9 cellular contexts compared by ENCODE assay signal in genomic region chr1:7680791-7681165, GRCh38.
DNase-seq lines count a peak whose midpoint lies in the region; ATAC-seq, FAIRE-seq and TF ChIP-seq lines count a peak whose summit lies in the region.
"Had no signal": no experiment of that assay in that cellular context is flagged by ENCODE, and none has a peak within 500 bp of the region (broad histone marks: within the 10 kb centered on the region; RNA-seq: fewer than 3 reads in every experiment).

No MANE protein-coding gene starts in this region.

- peaks cover 30% of the 10 kb centered on the region for H4K20me1 ChIP-seq in K562 (replicated peaks; ENCODE audit: control insufficient read depth, insufficient read depth, low read length)

- H3K27ac ChIP-seq in K562 (ENCODE audit: extremely low read depth, low read depth, low read length): no peak overlapping the region

- H2AFZ ChIP-seq in K562 (ENCODE audit: low read depth, low read length): no peak overlapping the region

- no peaks in the 10 kb centered on the region for H3K9me3 ChIP-seq in K562 (replicated peaks; ENCODE audit: control insufficient read depth, insufficient read depth, low read depth, low read length)

- peak overlapping the region; percentile 87 for H3K4me3 Mint-ChIP-seq in stimulated activated memory B cell treated with anti-CD40 and anti-IgM and Interleukin-4, amounts not matched to agents 10 μg/mL and 1 μg/mL and 100 μg/mL, for 72 hours

- CTCF ChIA-PET in K562 (lab: Yijun Ruan, JAX; ENCODE audit: low intra/inter-chr PET ratio): no interaction called here

- H3K36me3 Mint-ChIP-seq in stimulated activated memory B cell treated with anti-CD40 and anti-IgM and Interleukin-4, amounts not matched to agents 10 μg/mL and 1 μg/mL and 100 μg/mL, for 72 hours: no peaks in the 10 kb centered on the region

- POLR2A ChIA-PET in K562 (lab: Yijun Ruan, JAX): no interaction called here

- peaks cover 74 to 98% of the 10 kb centered on the region in 2 experiments for H3K27me3 ChIP-seq in K562 (ENCODE audit: control insufficient read depth in 2 of 2, insufficient read depth in 2 of 2, low read length in 2 of 2)

- no peaks in the 10 kb centered on the region for H3K9me1 ChIP-seq in K562 (ENCODE audit: control insufficient read depth, insufficient read depth, low read length)

- no peak for ATAC-seq in K562
- peak; percentile 25 for ATAC-seq in stimulated activated memory B cell treated with anti-CD40 and anti-IgM and Interleukin-4, amounts not matched to agents 10 μg/mL and 1 μg/mL and 100 μg/mL, for 72 hours

- in situ Hi-C loops in K562 (cut with MboI): loop anchor here (5.0 kb wide), 1 partner anchor 222 kb away; no protein-coding TSS in a partner anchor

- no peaks in the 10 kb centered on the region for H3K79me2 ChIP-seq in K562 (ENCODE audit: control insufficient read depth, insufficient read depth, low read length)

- peaks cover 0 to 18% of the 10 kb centered on the region in 2 experiments; a peak in 2 of 5 replicates for H3K4me1 ChIP-seq in K562 (replicated peaks in 1 of 2; ENCODE audit: control insufficient read depth in 2 of 2, insufficient read depth in 2 of 2, low read length in 2 of 2)

- no peak for TF ChIP-seq EP300 in K562 (IDR thresholded peaks at IDR 0.05; ENCODE audit: low read length)

- H3K27ac Mint-ChIP-seq in stimulated activated memory B cell treated with anti-CD40 and anti-IgM and Interleukin-4, amounts not matched to agents 10 μg/mL and 1 μg/mL and 100 μg/mL, for 72 hours: peak overlapping the region; percentile 78

- H3K4me3 ChIP-seq in LNCaP clone FGC (ENCODE audit: low read depth, low read length): peak overlapping the region; percentile 56
- no peak overlapping the region; the same call in 1 of the 2 replicates for H3K4me3 ChIP-seq in K562

- peak; percentile 31 for DNase-seq in Ammon's horn (ENCODE audit: low spot score)
- DNase-seq in LNCaP clone FGC (ENCODE audit: low read depth): no peak
- DNase-seq in K562 (ENCODE audit: extremely low read depth in 1 of 4, low spot score in 3 of 4): no peak
- DNase-seq in inferior parietal cortex (ENCODE audit: extremely low spot score): peak; percentile 25
- DNase-seq in OCI-M1 (lab: John Stamatoyannopoulos, UW): no peak
- no peak for DNase-seq in activated CD4-positive, alpha-beta T cell treated with anti-CD3 and anti-CD28 coated beads for 4 hours
- no peak for DNase-seq in NCI-H526 treated with DMSO at 0.1 percent for 48 hours (lab: John Stamatoyannopoulos, UW)

- no peaks in the 10 kb centered on the region for H3K36me3 ChIP-seq in K562 (ENCODE audit: control insufficient read depth, insufficient read depth, low read length)

- no peak overlapping the region; a peak in 1 of 4 replicates for H3K9ac ChIP-seq in K562 (ENCODE audit: insufficient read depth in 1 of 2, low read depth in 2 of 2, low read length in 2 of 2)

- TF ChIP-seq POLR2A in K562 (conservative IDR thresholded peaks at IDR 0.05): no peak

- H3K4me2 ChIP-seq in K562 (ENCODE audit: insufficient read depth, low read length): peak overlapping the region; percentile 41; the same call in 1 of the 2 replicates

- peaks cover 10% of the 10 kb centered on the region for H3K27me3 Mint-ChIP-seq in stimulated activated memory B cell treated with anti-CD40 and anti-IgM and Interleukin-4, amounts not matched to agents 10 μg/mL and 1 μg/mL and 100 μg/mL, for 72 hours

- H3K9me3 Mint-ChIP-seq in stimulated activated memory B cell treated with anti-CD40 and anti-IgM and Interleukin-4, amounts not matched to agents 10 μg/mL and 1 μg/mL and 100 μg/mL, for 72 hours: no peaks in the 10 kb centered on the region

- no peak for TF ChIP-seq RAD21 in K562 (CRISPR knock-in tag; conservative IDR thresholded peaks at IDR 0.05 in 1 of 2, IDR thresholded peaks at IDR 0.05 in 1 of 2)

- H3K4me1 Mint-ChIP-seq in stimulated activated memory B cell treated with anti-CD40 and anti-IgM and Interleukin-4, amounts not matched to agents 10 μg/mL and 1 μg/mL and 100 μg/mL, for 72 hours: no peaks in the 10 kb centered on the region

- intact Hi-C loops in K562 (cut with micrococcal nuclease): no loop called here

- 13% methylated on average over 35 of the region's 37 CpGs for WGBS in K562 (ENCODE audit: insufficient coverage, low coverage, missing lambda C conversion rate)

- no peak for TF ChIP-seq CTCF in LNCaP clone FGC (IDR thresholded peaks at IDR 0.05; ENCODE audit: control insufficient read depth, extremely low read depth, insufficient read depth)
- no peak for TF ChIP-seq CTCF in K562 (IDR thresholded peaks at IDR 0.05 in 2 of 3, conservative IDR thresholded peaks at IDR 0.05 in 1 of 3; ENCODE audit: insufficient read depth in 2 of 3, low read depth in 1 of 3, low read length in 3 of 3)

- no peak for FAIRE-seq in K562 (lab: Jason Lieb, UNC)
- FAIRE-seq: colon had no signal

- no TSS peak for BruUV-seq in K562 (replicated peaks; lab: Mats Ljungman, UMichigan)

TF ChIP-seq in K562, 482 proteins besides CTCF, POLR2A, EP300 and RAD21:
- TF ChIP-seq RUNX1 (IDR thresholded peaks at IDR 0.05; ENCODE audit: low read depth): no peak
- 0 out of 2 replicates have a peak, but pooled peaks have one; percentile 2 for TF ChIP-seq SAFB (IDR thresholded peaks at IDR 0.05; ENCODE audit: borderline replicate concordance, low read depth, low read length)
- 0 out of 4 replicates have a peak, but pooled peaks of 1 of the 2 experiments have one; percentile 3 for TF ChIP-seq NRF1 (conservative IDR thresholded peaks at IDR 0.05 in 1 of 2, IDR thresholded peaks at IDR 0.05 in 1 of 2)

Comparison
In these comparisons a context has a peak if more than half of its experiments do, and no peak if none do; other contexts are left out.
1. DNase-seq: peak in Ammon's horn (single experiment) and inferior parietal cortex (single experiment); none in LNCaP clone FGC (single experiment), K562 (0 of 4), OCI-M1 (single experiment), activated CD4-positive, alpha-beta T cell treated with anti-CD3 and anti-CD28 coated beads for 4 hours (0 of 2) and NCI-H526 treated with DMSO at 0.1 percent for 48 hours (single experiment).